ENCODE assay signal across 19 cellular contexts in genomic region chr1:235473808-235474207, GRCh38.
"Had no signal": no experiment of that assay in that cellular context is flagged by ENCODE, and none has a peak within 500 bp of the region (broad histone marks: within the 10 kb centered on the region; RNA-seq: fewer than 3 reads in every experiment).

No MANE protein-coding gene starts in this region.

- DNase-seq: activated CD4-positive, alpha-beta T cell treated with anti-CD3 and anti-CD28 coated beads, Interleukin-2, amount 10 ng/mL, durations not matched to agents 7 days and 5 days; activated CD8-positive, alpha-beta T cell treated with anti-CD3 and anti-CD28 coated beads, Interleukin-2, amount 10 ng/mL, durations not matched to agents 7 days and 5 days; activated naive CD4-positive, alpha-beta T cell treated with anti-CD3 and anti-CD28 coated beads for 36 hours; activated T-cell treated with anti-CD3 and anti-CD28 coated beads, Interleukin-2, amount 50 U/mL, for 24 hours; anterior cingulate cortex; colonic mucosa; esophagus squamous epithelium; foreskin fibroblast; glutamatergic neuron; hypothalamus; islet precursor cell; lower lobe of right lung; stimulated activated CD4-positive, alpha-beta T cell treated with anti-CD3 and anti-CD28 coated beads, Interleukin-2, amount 100 ng/mL, for 24 hours; stimulated activated naive CD4-positive, alpha-beta T cell treated with Interleukin-2 at 50 U/mL for 16 hours; T-helper 1 cell; T-helper 9 cell; thyroid gland had no signal

- H3K9me3 ChIP-seq: colonic mucosa, esophagus squamous epithelium, lower lobe of right lung, thyroid gland had no signal

- H3K27me3 ChIP-seq: colonic mucosa, esophagus squamous epithelium, thyroid gland had no signal

- H3K27ac ChIP-seq: colonic mucosa, esophagus squamous epithelium, lower lobe of right lung, thyroid gland had no signal

- H3K4me1 ChIP-seq: colonic mucosa, esophagus squamous epithelium, lower lobe of right lung, thyroid gland had no signal

- H3K4me3 ChIP-seq: colonic mucosa, esophagus squamous epithelium, lower lobe of right lung, thyroid gland had no signal

- H3K36me3 ChIP-seq: colonic mucosa had no signal

- ATAC-seq: activated CD4-positive, CD25-positive, alpha-beta regulatory T cell treated with anti-CD3 and anti-CD28 coated beads, Interleukin-2, amount 50 U/mL, for 24 hours; activated CD8-positive, alpha-beta T cell treated with anti-CD3 and anti-CD28 coated beads, Interleukin-2, amount 10 ng/mL, durations not matched to agents 7 days and 5 days; lower lobe of right lung; natural killer cell treated with Interleukin-12 subunit alpha and Interleukin-12 subunit beta and Interleukin-15 and Interleukin-18, amount 100 ng/mL, for 72 hours had no signal
